Comparison of ENCODE assay signal across 11 cellular contexts in genomic region chr19:41492843-41493242, GRCh38. TPM values are rescaled to one million over a fixed set of nuclear protein-coding genes. Genes with fewer than 3 reads are reported as not detected.
"Had no signal": no experiment of that assay in that cellular context is flagged by ENCODE, and none has a peak within 500 bp of the region (broad histone marks: within the 10 kb centered on the region; RNA-seq: fewer than 3 reads in every experiment).

No MANE protein-coding gene starts in this region.

- H3K27ac ChIP-seq: GM23248, HL-60, KMS-11 had no signal

- DNase-seq: GM23248, GOT3, H7 had no signal

- H3K9me3 ChIP-seq: HAP-1 had no signal

- H3K36me3 Mint-ChIP-seq: IgD-negative memory B cell had no signal

- ATAC-seq: HCT116, HepG2 had no signal

- H3K9ac ChIP-seq: GM23248, KMS-11 had no signal

- H3K4me1 ChIP-seq: HAP-1 had no signal

- H3K4me3 ChIP-seq: GM23248, HAP-1 had no signal

- H3K4me3 Mint-ChIP-seq: IgD-negative memory B cell had no signal

- H3K27ac Mint-ChIP-seq: IgD-negative memory B cell had no signal

- H3K36me3 ChIP-seq: HAP-1 had no signal

RNA-seq across cellular contexts. Expression of gene ERICH4, which starts 49.9 kb away (rescaled TPM):
- total RNA-seq: GM23248, H4, H7, HT1080 had no signal
- polyA plus RNA-seq: GM23248, IgD-negative memory B cell had no signal
